ENCODE assay signal across 19 cellular contexts in genomic region chr5:109805472-109805871, GRCh38.
DNase-seq lines count a peak whose midpoint lies in the region; ATAC-seq and TF ChIP-seq lines count a peak whose summit lies in the region.
"Had no signal": no experiment of that assay in that cellular context is flagged by ENCODE, and none has a peak within 500 bp of the region (broad histone marks: within the 10 kb centered on the region; RNA-seq: fewer than 3 reads in every experiment).

No MANE protein-coding gene starts in this region.

- no peak overlapping the region for H2AFZ ChIP-seq in neural progenitor cell (replicated peaks)
- H2AFZ ChIP-seq: hepatocyte had no signal

- H3K4me1 Mint-ChIP-seq in neural progenitor cell (peaks cover 28% of the 10 kb centered on the region), glutamatergic neuron (ENCODE audit: low read depth, unreplicated experiment) (peaks cover 12% of the 10 kb centered on the region)
- no peaks in the 10 kb centered on the region for H3K4me1 Mint-ChIP-seq in T-helper 2 cell treated with Interferon-gamma antibody and Interleukin-4, amounts not matched to agents 5 μg/mL and 100 μg/mL, for 36 hours (ENCODE audit: low read depth)
- H3K4me1 Mint-ChIP-seq: activated CD4-positive, alpha-beta memory T cell treated with anti-CD3 and anti-CD28 coated beads, Interleukin-2, amount 10 ng/mL, durations not matched to agents 7 days and 5 days had no signal

- H3K27me3 ChIP-seq in neural progenitor cell = no peaks in the 10 kb centered on the region
- H3K27me3 ChIP-seq: BLaER1 treated with 17β-estradiol and CSF1 and Interleukin-3, amounts not matched to agents 10 nM and 100 nM; hepatocyte; testis had no signal

- peaks cover 16% of the 10 kb centered on the region for H3K4me1 ChIP-seq in neural progenitor cell
- H3K4me1 ChIP-seq: BLaER1 treated with 17β-estradiol and CSF1 and Interleukin-3, amounts not matched to agents 10 nM and 100 nM; testis had no signal

- peak overlapping the region; percentile 41 for H3K4me2 ChIP-seq in neural progenitor cell
- H3K4me2 ChIP-seq: BLaER1 treated with 17β-estradiol and CSF1 and Interleukin-3, amounts not matched to agents 10 nM and 100 nM; hepatocyte had no signal

- peaks cover 7% of the 10 kb centered on the region for H4K20me1 ChIP-seq in neural progenitor cell (ENCODE audit: low read depth)
- H4K20me1 ChIP-seq: BLaER1 treated with 17β-estradiol and CSF1 and Interleukin-3, amounts not matched to agents 10 nM and 100 nM had no signal

- H3K27ac Mint-ChIP-seq in neural progenitor cell (peak overlapping the region; percentile 87), glutamatergic neuron (ENCODE audit: unreplicated experiment) (no peak overlapping the region)
- no peak overlapping the region for H3K27ac Mint-ChIP-seq in T-helper 2 cell treated with Interferon-gamma antibody and Interleukin-4, amounts not matched to agents 5 μg/mL and 100 μg/mL, for 36 hours
- H3K27ac Mint-ChIP-seq: activated CD4-positive, alpha-beta memory T cell treated with anti-CD3 and anti-CD28 coated beads, Interleukin-2, amount 10 ng/mL, durations not matched to agents 7 days and 5 days; activated T-helper 2 cell treated with anti-CD3 and anti-CD28 coated beads, Interferon-gamma antibody, Interleukin-2, Interleukin-4, amounts not matched to agents 10 μg/mL and 5 μg/mL and 100 μg/mL, durations not matched to agents 14 hours and 24 hours and 36 hours had no signal

- H3K9me3 ChIP-seq in neural progenitor cell (ENCODE audit: low read depth) = no peaks in the 10 kb centered on the region
- H3K9me3 ChIP-seq: BLaER1 treated with 17β-estradiol and CSF1 and Interleukin-3, amounts not matched to agents 10 nM and 100 nM; testis had no signal

- ATAC-seq in GM19438 (IDR thresholded peaks at IDR 0.05; ENCODE audit: low read depth, unreplicated experiment) (peak; percentile 43), HG03095 (IDR thresholded peaks at IDR 0.05; ENCODE audit: unreplicated experiment) (peak; percentile 62)

- H3K27ac ChIP-seq in neural progenitor cell = peak overlapping the region; percentile 62
- H3K27ac ChIP-seq: BLaER1 treated with 17β-estradiol and CSF1 and Interleukin-3, amounts not matched to agents 10 nM and 100 nM; hepatocyte; RWPE1; testis had no signal

- H3K36me3 Mint-ChIP-seq in neural progenitor cell (peaks cover 26% of the 10 kb centered on the region), glutamatergic neuron (ENCODE audit: unreplicated experiment) (no peaks in the 10 kb centered on the region)
- H3K36me3 Mint-ChIP-seq in T-helper 2 cell treated with Interferon-gamma antibody and Interleukin-4, amounts not matched to agents 5 μg/mL and 100 μg/mL, for 36 hours (ENCODE audit: low read depth) = peaks cover 15% of the 10 kb centered on the region

- H3K27me3 Mint-ChIP-seq in neural progenitor cell (ENCODE audit: insufficient read depth, low read depth) = no peaks in the 10 kb centered on the region
- no peaks in the 10 kb centered on the region for H3K27me3 Mint-ChIP-seq in glutamatergic neuron (ENCODE audit: unreplicated experiment)
- H3K27me3 Mint-ChIP-seq in T-helper 2 cell treated with Interferon-gamma antibody and Interleukin-4, amounts not matched to agents 5 μg/mL and 100 μg/mL, for 36 hours (ENCODE audit: low read depth) = no peaks in the 10 kb centered on the region
- H3K27me3 Mint-ChIP-seq: activated CD4-positive, alpha-beta memory T cell treated with anti-CD3 and anti-CD28 coated beads, Interleukin-2, amount 10 ng/mL, durations not matched to agents 7 days and 5 days had no signal

- H3F3A ChIP-seq in neural progenitor cell (ENCODE audit: low read depth) = peaks cover 19% of the 10 kb centered on the region

- no peak for TF ChIP-seq CTCF in neural progenitor cell (IDR thresholded peaks at IDR 0.05)
- no peak for TF ChIP-seq CTCF in GM10266 (IDR thresholded peaks at IDR 0.05; ENCODE audit: control insufficient read depth, insufficient read depth, low read depth, missing control alignments)
- TF ChIP-seq CTCF in glutamatergic neuron (IDR thresholded peaks at IDR 0.05; ENCODE audit: partially characterized antibody, unreplicated experiment) = no peak

- no peaks in the 10 kb centered on the region for H3K79me2 ChIP-seq in neural progenitor cell (ENCODE audit: low read depth)
- H3K79me2 ChIP-seq: hepatocyte had no signal

- no peak overlapping the region for H3K9ac ChIP-seq in neural progenitor cell
- H3K9ac ChIP-seq: BLaER1 treated with 17β-estradiol and CSF1 and Interleukin-3, amounts not matched to agents 10 nM and 100 nM had no signal

- H3K9me3 Mint-ChIP-seq in neural progenitor cell = no peaks in the 10 kb centered on the region
- H3K9me3 Mint-ChIP-seq in glutamatergic neuron (ENCODE audit: unreplicated experiment) = peaks cover 2% of the 10 kb centered on the region
- no peaks in the 10 kb centered on the region for H3K9me3 Mint-ChIP-seq in T-helper 2 cell treated with Interferon-gamma antibody and Interleukin-4, amounts not matched to agents 5 μg/mL and 100 μg/mL, for 36 hours
- H3K9me3 Mint-ChIP-seq: activated CD4-positive, alpha-beta memory T cell treated with anti-CD3 and anti-CD28 coated beads, Interleukin-2, amount 10 ng/mL, durations not matched to agents 7 days and 5 days; activated T-helper 2 cell treated with anti-CD3 and anti-CD28 coated beads, Interferon-gamma antibody, Interleukin-2, Interleukin-4, amounts not matched to agents 10 μg/mL and 5 μg/mL and 100 μg/mL, durations not matched to agents 14 hours and 24 hours and 36 hours had no signal

- H3K36me3 ChIP-seq in neural progenitor cell = peaks cover 11% of the 10 kb centered on the region

- H3K4me3 ChIP-seq in neural progenitor cell = no peak overlapping the region
- H3K4me3 ChIP-seq: BLaER1 treated with 17β-estradiol and CSF1 and Interleukin-3, amounts not matched to agents 10 nM and 100 nM; hepatocyte; K562; testis had no signal

- DNase-seq in dermis blood vessel endothelial cell (peak; percentile 26), neural progenitor cell (ENCODE audit: low spot score) (peak; percentile 26), GM10266 (ENCODE audit: extremely low spot score) (no peak), GM19240 (ENCODE audit: insufficient read length, low spot score) (no peak), glutamatergic neuron (no peak)
- no peak for DNase-seq in T-helper 2 cell treated with Interferon-gamma antibody and Interleukin-4, amounts not matched to agents 5 μg/mL and 100 μg/mL, for 36 hours (ENCODE audit: low spot score)
- DNase-seq: activated CD4-positive, alpha-beta memory T cell treated with anti-CD3 and anti-CD28 coated beads, Interleukin-2, amount 10 ng/mL, durations not matched to agents 7 days and 5 days; mammary epithelial cell; NCI-H146; NCI-H510A treated with DMSO at 0.1 percent for 48 hours; stimulated activated CD4-positive, alpha-beta T cell treated with anti-CD3 and anti-CD28 coated beads, Interleukin-12 subunit alpha, Interleukin-12 subunit beta, amount 100 ng/mL, for 4 hours; testis had no signal

- H3K4me3 Mint-ChIP-seq in neural progenitor cell = no peak overlapping the region
- H3K4me3 Mint-ChIP-seq in glutamatergic neuron (ENCODE audit: unreplicated experiment) = no peak overlapping the region
- no peak overlapping the region for H3K4me3 Mint-ChIP-seq in T-helper 2 cell treated with Interferon-gamma antibody and Interleukin-4, amounts not matched to agents 5 μg/mL and 100 μg/mL, for 36 hours
- H3K4me3 Mint-ChIP-seq: activated CD4-positive, alpha-beta memory T cell treated with anti-CD3 and anti-CD28 coated beads, Interleukin-2, amount 10 ng/mL, durations not matched to agents 7 days and 5 days had no signal

Comparison
In these comparisons a context has a peak if more than half of its experiments do, and no peak if none do; other contexts are left out.
1. DNase-seq: peak in dermis blood vessel endothelial cell (single experiment) and neural progenitor cell (single experiment); none in GM10266 (single experiment), GM19240 (single experiment), glutamatergic neuron (single experiment) and T-helper 2 cell treated with Interferon-gamma antibody and Interleukin-4, amounts not matched to agents 5 μg/mL and 100 μg/mL, for 36 hours (single experiment).